ENCODE assay signal across 21 cellular contexts in the genomic region with DNA sequence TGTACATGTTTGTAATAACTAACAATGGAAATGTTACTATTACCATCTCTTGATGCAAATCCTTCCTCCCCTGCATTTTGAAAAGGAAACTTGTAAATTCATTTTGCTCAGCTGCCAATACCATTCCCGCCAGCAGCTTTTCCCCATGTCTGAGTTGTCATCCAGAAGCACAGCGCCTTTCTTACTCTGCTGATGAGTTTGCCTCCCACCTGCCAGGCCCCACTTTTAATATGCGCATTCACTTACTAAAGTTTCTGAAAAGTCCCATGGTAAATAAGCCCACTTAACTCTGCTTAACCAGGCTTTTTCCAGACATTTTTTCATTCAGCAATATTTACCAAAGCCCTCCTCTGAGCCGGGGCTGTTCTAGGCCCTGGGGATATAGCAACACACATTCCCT. TPM values are rescaled to one million over a fixed set of nuclear protein-coding genes. Genes with fewer than 3 reads are reported as not detected.
DNase-seq lines count a peak whose midpoint lies in the region; ATAC-seq, FAIRE-seq and TF ChIP-seq lines count a peak whose summit lies in the region.
"Had no signal": no experiment of that assay in that cellular context is flagged by ENCODE, and none has a peak within 500 bp of the region (broad histone marks: within the 10 kb centered on the region; RNA-seq: fewer than 3 reads in every experiment).

No MANE protein-coding gene starts in this region.

- no peaks in the 10 kb centered on the region for H3K27me3 ChIP-seq in GM23338 (ENCODE audit: insufficient read depth)
- H3K27me3 ChIP-seq in HUES64 (ENCODE audit: insufficient read depth, low read length), result no peaks in the 10 kb centered on the region
- H3K27me3 ChIP-seq in H1 (replicated peaks in 1 of 4; ENCODE audit: control insufficient read depth in 3 of 4, extremely low read depth in 1 of 4, insufficient read depth in 3 of 4, low read length in 3 of 4), result no peaks in the 10 kb centered on the region
- H3K27me3 ChIP-seq: BE2C, MG63 had no signal

- no peaks in the 10 kb centered on the region for H3K9me2 ChIP-seq in GM23338 (ENCODE audit: insufficient read depth)

- no peak for TF ChIP-seq EP300 in H1 (IDR thresholded peaks at IDR 0.05; ENCODE audit: borderline replicate concordance in 1 of 2, low read depth in 2 of 2, low read length in 2 of 2)

- peaks cover 66% of the 10 kb centered on the region for H3K79me2 ChIP-seq in GM23338 (replicated peaks; ENCODE audit: insufficient read depth)
- H3K79me2 ChIP-seq in H1 (ENCODE audit: control insufficient read depth in 1 of 2, insufficient read depth in 2 of 2, low read length in 2 of 2), result peaks cover 6 to 54% of the 10 kb centered on the region in 2 experiments

- no peak overlapping the region for H4K91ac ChIP-seq in H1 (replicated peaks; ENCODE audit: insufficient read length, low read length)

- no peak overlapping the region for H3K14ac ChIP-seq in H1 (ENCODE audit: insufficient read length)

- peak overlapping the region; percentile 70 for H3K4me2 ChIP-seq in GM23338
- H3K4me2 ChIP-seq in H1 (ENCODE audit: insufficient read depth in 1 of 2, low read depth in 2 of 2, low read length in 2 of 2), result peak overlapping the region; percentile 43 to 75
- H3K4me2 ChIP-seq: KMS-11 had no signal

- no peak overlapping the region for H2BK120ac ChIP-seq in H1 (replicated peaks; ENCODE audit: low read depth, low read length)

- H3K56ac ChIP-seq in H1 (replicated peaks; ENCODE audit: insufficient read length, low read depth, low read length), result no peak overlapping the region

- H2BK5ac ChIP-seq in H1 (ENCODE audit: low read depth, low read length), result 0 out of 2 replicates have a peak overlapping the region, but pooled peaks have one; percentile 68

- no peaks in the 10 kb centered on the region for H3K9me3 ChIP-seq in HUES64 (ENCODE audit: insufficient read depth, low read depth, low read length)
- no peaks in the 10 kb centered on the region for H3K9me3 ChIP-seq in H1 (ENCODE audit: insufficient read depth in 2 of 2, low read depth in 1 of 2, low read length in 1 of 2)
- H3K9me3 ChIP-seq: BE2C, MG63 had no signal

- H3K4ac ChIP-seq in H1 (replicated peaks; ENCODE audit: insufficient read length, low read depth, low read length), result no peak overlapping the region

- FAIRE-seq in H1 (lab: Jason Lieb, UNC), result no peak
- no peak for FAIRE-seq in GM12892 (lab: Jason Lieb, UNC)
- FAIRE-seq: GM12878, HepG2 had no signal

- H3K27me3 Mint-ChIP-seq in GM23338 (ENCODE audit: insufficient read depth, low read depth, poor library complexity), result peaks cover 11% of the 10 kb centered on the region
- H3K27me3 Mint-ChIP-seq in neural crest cell (ENCODE audit: low read depth), result no peaks in the 10 kb centered on the region

- no peak overlapping the region for H2BK15ac ChIP-seq in H1 (ENCODE audit: low read length)

- peaks cover 7% of the 10 kb centered on the region for H3K23me2 ChIP-seq in H1 (ENCODE audit: low read depth, low read length)

- H3K23ac ChIP-seq in H1 (ENCODE audit: insufficient read length), result no peak overlapping the region

- CTCF ChIA-PET in H1 (lab: Charles Lee; ENCODE audit: partially characterized antibody), result interaction anchor here (1.1 to 9.7 kb wide), 3 partner anchors 8 to 151 kb away, joined by 3 to 38 read pairs (median 12); no protein-coding TSS in a partner anchor

- peaks cover 77% of the 10 kb centered on the region for H3K4me1 Mint-ChIP-seq in GM23338
- peaks cover 52% of the 10 kb centered on the region for H3K4me1 Mint-ChIP-seq in neural crest cell

- H4K20me1 ChIP-seq in GM23338 (replicated peaks; ENCODE audit: insufficient read depth) (no peaks in the 10 kb centered on the region; the same call in 1 of the 2 replicates), H1 (replicated peaks in 1 of 2; ENCODE audit: control insufficient read depth in 1 of 2, insufficient read depth in 2 of 2, low read length in 2 of 2) (peaks cover 0 to 4% of the 10 kb centered on the region in 2 experiments)

- ATAC-seq in GM23338, result peak; percentile 8
- ATAC-seq: CD8-positive, alpha-beta T cell; GM12878; HepG2; PC-3 had no signal

- peak overlapping the region; percentile 67; the same call in 1 of the 2 replicates for H2AK5ac ChIP-seq in H1 (ENCODE audit: low read depth, low read length)

- POLR2A ChIA-PET in H1 (lab: Charles Lee; ENCODE audit: partially characterized antibody), result no interaction called here

- H3K79me1 ChIP-seq in H1 (ENCODE audit: low read depth, low read length), result peaks cover 11% of the 10 kb centered on the region

- H3K4me3 Mint-ChIP-seq in GM23338 (peak overlapping the region; percentile 26), neural crest cell (peak overlapping the region; percentile 34)
- H3K4me3 Mint-ChIP-seq: CD8-positive, alpha-beta T cell had no signal

- WGBS in HUES64, result 45% methylated on average over 4 of the region's 4 CpGs
- 33% methylated on average over 4 of the region's 4 CpGs; no CpG with 5 or more reads in 1 of the 2 experiments for WGBS in H1 (ENCODE audit: extremely low coverage in 1 of 2, insufficient coverage in 1 of 2, insufficient read length in 1 of 2, insufficient replicate concordance in 2 of 2, low coverage in 1 of 2, low lambda C conversion rate in 2 of 2, missing lambda C conversion rate in 1 of 2), 2 experiments

- H2AFZ ChIP-seq in GM23338 (no peak overlapping the region), H1 (ENCODE audit: low read length) (no peak overlapping the region)

- no peak overlapping the region for H4K8ac ChIP-seq in H1 (ENCODE audit: extremely low read depth, insufficient read depth, low read length)

- no peak for TF ChIP-seq POLR2A in H1 (IDR thresholded peaks at IDR 0.05; ENCODE audit: control extremely low read depth in 1 of 2, low read depth in 2 of 2, low read length in 2 of 2)
- no peak for TF ChIP-seq POLR2A in GM12892 (IDR thresholded peaks at IDR 0.05; ENCODE audit: low read depth, low read length)

- H3K9me3 Mint-ChIP-seq in GM23338 (no peaks in the 10 kb centered on the region), neural crest cell (no peaks in the 10 kb centered on the region)
- H3K9me3 Mint-ChIP-seq: CD8-positive, alpha-beta T cell had no signal

- H4K5ac ChIP-seq in H1 (ENCODE audit: insufficient read length, low read depth, low read length), result no peak overlapping the region

- H3K27ac Mint-ChIP-seq in GM23338, result peak overlapping the region; percentile 94
- H3K27ac Mint-ChIP-seq in neural crest cell (ENCODE audit: unreplicated experiment), result peak overlapping the region; percentile 86
- H3K27ac Mint-ChIP-seq: CD8-positive, alpha-beta T cell had no signal

- peak; percentile 50 for DNase-seq in GM23338 (ENCODE audit: low spot score)
- peak in 1 of 2 experiments; percentile 32 for DNase-seq in H1 (ENCODE audit: low read depth in 1 of 2, low spot score in 2 of 2)
- DNase-seq in neural crest cell (ENCODE audit: low read depth, low spot score), result no peak
- no peak for DNase-seq in DMS79 treated with DMSO at 0.1 percent for 48 hours (lab: John Stamatoyannopoulos, UW)
- DNase-seq in posterior vena cava (ENCODE audit: low spot score), result no peak
- DNase-seq in GM12892 (ENCODE audit: insufficient read length), result no peak
- no peak for DNase-seq in GM03348 (ENCODE audit: low spot score)
- DNase-seq: ACHN; BE2C; CD8-positive, alpha-beta T cell; DMS 273 treated with DMSO at 0.1 percent for 48 hours; MG63; NCI-H1092 treated with DMSO at 0.1 percent for 48 hours; NCI-H1694; NCI-H2107; PC-3 had no signal

- H3K18ac ChIP-seq in H1 (ENCODE audit: extremely low read depth, low read length), result 0 out of 2 replicates have a peak overlapping the region, but pooled peaks have one; percentile 38

- 0 out of 2 replicates have a peak, but pooled peaks cover 3% of the 10 kb centered on the region for H3F3A ChIP-seq in GM23338 (replicated peaks; ENCODE audit: low read depth)

- H3K36me3 Mint-ChIP-seq in GM23338 (ENCODE audit: low read depth), result peaks cover 24% of the 10 kb centered on the region; the same call in 2 of the 3 replicates
- H3K36me3 Mint-ChIP-seq in neural crest cell (ENCODE audit: low read depth), result peaks cover 4% of the 10 kb centered on the region

- peak overlapping the region; percentile 83; the same call in 1 of the 2 replicates for H2BK20ac ChIP-seq in H1 (ENCODE audit: low read length)

- peak overlapping the region; percentile 42; the same call in 1 of the 2 replicates for H2BK12ac ChIP-seq in H1 (ENCODE audit: low read depth, low read length)

- peak overlapping the region; percentile 38; the same call in 1 of the 2 replicates for H3K9ac ChIP-seq in HUES64 (ENCODE audit: low read depth, low read length)
- no peak overlapping the region; a peak in 1 of 7 replicates for H3K9ac ChIP-seq in H1 (replicated peaks in 1 of 4; ENCODE audit: extremely low read depth in 1 of 4, low read depth in 3 of 4, low read length in 3 of 4)
- H3K9ac ChIP-seq: KMS-11 had no signal

- no peaks in the 10 kb centered on the region for H3K36me3 ChIP-seq in GM23338 (ENCODE audit: insufficient read depth)
- peaks cover 9% of the 10 kb centered on the region; the same call in 1 of the 2 replicates for H3K36me3 ChIP-seq in HUES64 (ENCODE audit: insufficient read depth, low read length)
- peaks cover 0 to 3% (median 1%) of the 10 kb centered on the region in 4 experiments; a peak in 4 of 8 replicates for H3K36me3 ChIP-seq in H1 (ENCODE audit: control insufficient read depth in 2 of 4, insufficient read depth in 4 of 4, low read length in 3 of 4)
- H3K36me3 ChIP-seq: BE2C had no signal

- H3K27ac ChIP-seq in GM23338 (ENCODE audit: low read depth), result peak overlapping the region; percentile 91
- H3K27ac ChIP-seq in HUES64 (ENCODE audit: low read depth, low read length), result peak overlapping the region; percentile 94
- peak overlapping the region; percentile 82; the same call in 1 of the 2 replicates for H3K27ac ChIP-seq in H1 (ENCODE audit: low read depth, low read length)
- H3K27ac ChIP-seq: KMS-11 had no signal

- H3K4me1 ChIP-seq in GM23338 (ENCODE audit: insufficient read depth) (peaks cover 75% of the 10 kb centered on the region), HUES64 (ENCODE audit: insufficient read depth, low read length) (peaks cover 77% of the 10 kb centered on the region), H1 (replicated peaks in 1 of 4; ENCODE audit: control insufficient read depth in 3 of 4, insufficient read depth in 4 of 4, low read length in 3 of 4) (peaks cover 26 to 54% (median 39%) of the 10 kb centered on the region in 4 experiments)
- H3K4me1 ChIP-seq: BE2C had no signal

- intact Hi-C loops in posterior vena cava (cut with DNase I), result no loop called here

- no peak for TF ChIP-seq RAD21 in H1 (IDR thresholded peaks at IDR 0.05 in 1 of 2, conservative IDR thresholded peaks at IDR 0.05 in 1 of 2; ENCODE audit: low read depth in 2 of 2, low read length in 2 of 2)

- TF ChIP-seq CTCF in GM23338 (conservative IDR thresholded peaks at IDR 0.05; ENCODE audit: low read depth in 2 of 2), result no peak
- TF ChIP-seq CTCF in H1 (IDR thresholded peaks at IDR 0.05; ENCODE audit: control extremely low read depth in 1 of 3, insufficient read depth in 1 of 3, low read depth in 1 of 3, low read length in 3 of 3), result no peak
- TF ChIP-seq CTCF in neural crest cell (conservative IDR thresholded peaks at IDR 0.05), result no peak

- H3K4me3 ChIP-seq in GM23338 (peak overlapping the region; percentile 1; the same call in 1 of the 2 replicates), HUES64 (ENCODE audit: low read length) (0 out of 2 replicates have a peak overlapping the region, but pooled peaks have one; percentile 7), H1 (ENCODE audit: extremely low read depth in 1 of 4, insufficient read depth in 2 of 4, low read depth in 3 of 4, low read length in 4 of 4) (peak overlapping the region in 1 of 4 experiments; percentile 37; a peak in 2 of 8 replicates)
- H3K4me3 ChIP-seq: GM12878, MG63 had no signal

RNA-seq across cellular contexts. Expression of a gene that starts 3.9 kb away (rescaled TPM):
- 22.2 and 24.5 TPM in 2 replicates for total RNA-seq in GM23338 (2014; rRNA removed; shearing (Covaris generic))
- polyA plus RNA-seq in GM23338 (2016; fragmentation: Nextera tagmentation; extraction: Ambion mirVana) (7.7 and 9.1 TPM in 2 replicates), H1 (2011; rRNA removed) (23.1 and 27.3 TPM in 2 replicates)
- 26.4 TPM for polyA plus RNA-seq in HUES64 (2013, experiment 1 of 2)
- 21.0 TPM for polyA plus RNA-seq in HUES64 (2013, experiment 2 of 2)
- 29.1 and 34.1 TPM in 2 replicates for total RNA-seq in H1 (2021; fragmentation: NEBNext Ultra II Directional; extraction: Animal tissue kit (Norgen Biotek cat#: 25700))
- polyA plus RNA-seq in H1 (2011; cell fraction: cytosol; rRNA removed), result 31.1 TPM
- polyA plus RNA-seq in H1 (2011; cell fraction: nucleus; rRNA removed), result 28.8 TPM
- 29.7 to 34.4 TPM (median 32.0 TPM) in 4 replicates for polyA plus RNA-seq in H1 (2012, experiment 1 of 2)
- 21.4 TPM for polyA plus RNA-seq in H1 (2012, experiment 2 of 2)
- 24.0 TPM for polyA plus RNA-seq in H1 (2013, experiment 1 of 2)
- 28.0 TPM for polyA plus RNA-seq in H1 (2013, experiment 2 of 2)
- 38.5 and 45.6 TPM in 2 replicates for polyA minus RNA-seq in H1 (2011; rRNA and poly(A)+ RNA removed)
- 15.8 TPM for polyA minus RNA-seq in H1 (2011; cell fraction: cytosol; rRNA and poly(A)+ RNA removed)
- polyA minus RNA-seq in H1 (2011; cell fraction: nucleus; rRNA and poly(A)+ RNA removed), result 23.7 TPM
- total RNA-seq in neural crest cell (33.0 and 33.2 TPM in 2 replicates), posterior vena cava (1 to 10 TPM; 6.3 to 6.9 TPM)
- polyA plus RNA-seq in GM12892 (2012; ENCODE audit: missing spikeins), result 6.6 TPM

RNA-seq across cellular contexts. Expression of a gene that starts 56.7 kb away (rescaled TPM):
- total RNA-seq in GM23338 (2014; rRNA removed; shearing (Covaris generic)), result not detected in 2 replicates
- polyA plus RNA-seq in GM23338 (2016; fragmentation: Nextera tagmentation; extraction: Ambion mirVana), result not detected in 2 replicates
- polyA plus RNA-seq in HUES64 (2013, experiment 1 of 2), result not detected
- not detected for polyA plus RNA-seq in HUES64 (2013, experiment 2 of 2)
- not detected in 2 replicates for total RNA-seq in H1 (2021; fragmentation: NEBNext Ultra II Directional; extraction: Animal tissue kit (Norgen Biotek cat#: 25700))
- not detected in 2 replicates for polyA plus RNA-seq in H1 (2011; rRNA removed)
- not detected for polyA plus RNA-seq in H1 (2011; cell fraction: cytosol; rRNA removed)
- polyA plus RNA-seq in H1 (2011; cell fraction: nucleus; rRNA removed), result not detected
- polyA plus RNA-seq in H1 (2012, experiment 1 of 2), result not detected in 4 replicates
- not detected for polyA plus RNA-seq in H1 (2012, experiment 2 of 2)
- not detected for polyA plus RNA-seq in H1 (2013, experiment 1 of 2)
- not detected for polyA plus RNA-seq in H1 (2013, experiment 2 of 2)
- not detected in 2 replicates for polyA minus RNA-seq in H1 (2011; rRNA and poly(A)+ RNA removed)
- not detected for polyA minus RNA-seq in H1 (2011; cell fraction: cytosol; rRNA and poly(A)+ RNA removed)
- polyA minus RNA-seq in H1 (2011; cell fraction: nucleus; rRNA and poly(A)+ RNA removed), result not detected
- total RNA-seq in neural crest cell, result not detected in 2 replicates
- total RNA-seq in posterior vena cava, result not detected
- polyA plus RNA-seq in GM12892 (2012; ENCODE audit: missing spikeins), result not detected
- total RNA-seq: CD8-positive, alpha-beta T cell; GM12878; HepG2; PC-3; SK-MEL-5 had no signal
- polyA plus RNA-seq: GM12878, HepG2 had no signal
